In genomic region chr13:97953376-97953970, GRCh38 we compare ENCODE assay signal across 10 cellular contexts. TPM values are rescaled to one million over a fixed set of nuclear protein-coding genes. Genes with fewer than 3 reads are reported as not detected.
DNase-seq lines count a peak whose midpoint lies in the region; ATAC-seq and TF ChIP-seq lines count a peak whose summit lies in the region.
"Had no signal": no experiment of that assay in that cellular context is flagged by ENCODE, and none has a peak within 500 bp of the region (broad histone marks: within the 10 kb centered on the region; RNA-seq: fewer than 3 reads in every experiment).

Gene IPO5 (plus strand): TSS chr13:97953675. CDS start chr13:97976697, 23,022 bp downstream.

- WGBS in esophagus squamous epithelium, 2 donors: 58 to 64% methylated on average over 9 to 10 of the region's 10 CpGs

- peak; percentile 20 for DNase-seq in AG08395 (ENCODE audit: low spot score)
- DNase-seq in Peyer's patch: no peak
- no peak for DNase-seq in esophagus squamous epithelium (lab: John Stamatoyannopoulos, UW)
- DNase-seq in natural killer cell: no peak
- no peak for DNase-seq in NCI-H2081 treated with DMSO at 0.1 percent for 48 hours (lab: John Stamatoyannopoulos, UW)
- no peak for DNase-seq in stimulated activated CD4-positive, alpha-beta T cell treated with anti-CD3 and anti-CD28 coated beads, Interleukin-15, amount 100 ng/mL, for 24 hours
- DNase-seq: activated naive CD4-positive, alpha-beta T cell treated with Interleukin-2 at 50 U/mL for 16 hours; NCI-H510A treated with DMSO at 0.1 percent for 48 hours had no signal

- H3K36me3 ChIP-seq in Peyer's patch: no peaks in the 10 kb centered on the region
- no peaks in the 10 kb centered on the region for H3K36me3 ChIP-seq in esophagus squamous epithelium

- H3K4me1 ChIP-seq in Peyer's patch (no peaks in the 10 kb centered on the region), esophagus squamous epithelium (no peaks in the 10 kb centered on the region)

- H3K27ac ChIP-seq in Peyer's patch (no peak within 1 kb of the TSS), esophagus squamous epithelium (no peak within 1 kb of the TSS)

- H3K4me3 ChIP-seq in Peyer's patch: no peak within 1 kb of the TSS
- no peak within 1 kb of the TSS for H3K4me3 ChIP-seq in esophagus squamous epithelium

- TF ChIP-seq CTCF in Peyer's patch (IDR thresholded peaks at IDR 0.05) (no peak), esophagus squamous epithelium (IDR thresholded peaks at IDR 0.05) (no peak), natural killer cell (IDR thresholded peaks at IDR 0.05) (no peak)

- intact Hi-C loops in esophagus squamous epithelium (cut with DNase I): no loop called here
- intact Hi-C loops in natural killer cell (cut with micrococcal nuclease): no loop called here

- no peaks in the 10 kb centered on the region for H3K9me3 ChIP-seq in Peyer's patch
- no peaks in the 10 kb centered on the region for H3K9me3 ChIP-seq in esophagus squamous epithelium

- H3K36me3 Mint-ChIP-seq in natural killer cell: no peaks in the 10 kb centered on the region

- ATAC-seq in natural killer cell: no peak
- no peak for ATAC-seq in GM18511 (IDR thresholded peaks at IDR 0.05; ENCODE audit: unreplicated experiment)
- no peak for ATAC-seq in GM21526 (IDR thresholded peaks at IDR 0.05; ENCODE audit: low FRiP score, unreplicated experiment)

- peaks cover 0 to 2% of the 10 kb centered on the region in 2 donors for H3K9me3 Mint-ChIP-seq in natural killer cell

- no peak within 1 kb of the TSS for H3K4me3 Mint-ChIP-seq in natural killer cell

- no peaks in the 10 kb centered on the region for H3K4me1 Mint-ChIP-seq in natural killer cell

- H3K27me3 Mint-ChIP-seq in natural killer cell (ENCODE audit: low read depth in 2 of 2): peaks cover 4 to 12% of the 10 kb centered on the region in 2 donors

- H3K27me3 ChIP-seq in Peyer's patch (no peaks in the 10 kb centered on the region), esophagus squamous epithelium (no peaks in the 10 kb centered on the region)

- TF ChIP-seq POLR2A in Peyer's patch (IDR thresholded peaks at IDR 0.05) (no peak), esophagus squamous epithelium (IDR thresholded peaks at IDR 0.05) (no peak)

- no peak within 1 kb of the TSS for H3K27ac Mint-ChIP-seq in natural killer cell

RNA-seq across cellular contexts. Expression of gene IPO5, which starts in this region (rescaled TPM):
- total RNA-seq in Peyer's patch: 100 to 1,000 TPM in 1 of 4 donors, 10 to 100 TPM in 3; 29.8 to 101 (median 42.1) TPM
- 100 to 1,000 TPM in 1 of 4 donors, 10 to 100 TPM in 3; 34.0 to 134 (median 78.6) TPM for total RNA-seq in esophagus squamous epithelium
- 10 to 100 TPM; 59.9 to 83.9 (median 71.2) TPM for total RNA-seq in natural killer cell
